ENCODE assay signal across 9 cellular contexts in genomic region chr16:11136600-11136999, GRCh38.
DNase-seq lines count a peak whose midpoint lies in the region; ATAC-seq and TF ChIP-seq lines count a peak whose summit lies in the region.
"Had no signal": no experiment of that assay in that cellular context is flagged by ENCODE, and none has a peak within 500 bp of the region (broad histone marks: within the 10 kb centered on the region; RNA-seq: fewer than 3 reads in every experiment).

No MANE protein-coding gene starts in this region.

- H3K4me3 ChIP-seq in AG10803 (ENCODE audit: low read length) (no peak overlapping the region), heart right ventricle (no peak overlapping the region), prostate gland (no peak overlapping the region)

- TF ChIP-seq CTCF in AG10803 (conservative IDR thresholded peaks at IDR 0.05; ENCODE audit: low read length) (no peak), heart right ventricle (IDR thresholded peaks at IDR 0.05) (no peak), prostate gland (IDR thresholded peaks at IDR 0.05) (no peak)

- H3K9me3 ChIP-seq in KOPT-K1 (ENCODE audit: insufficient read depth, low read length, poor library complexity, severe bottlenecking) (no peaks in the 10 kb centered on the region), heart right ventricle (no peaks in the 10 kb centered on the region), prostate gland (no peaks in the 10 kb centered on the region)

- H3K27me3 ChIP-seq in heart right ventricle (no peaks in the 10 kb centered on the region), prostate gland (replicated peaks; ENCODE audit: insufficient read depth) (no peaks in the 10 kb centered on the region)

- WGBS in heart right ventricle, 2 donors, result 50 to 57% methylated on average over 7 of the region's 7 CpGs
- 67% methylated on average over 7 of the region's 7 CpGs for WGBS in prostate gland

- no peak for TF ChIP-seq POLR2A in prostate gland (IDR thresholded peaks at IDR 0.05)

- ATAC-seq in SK-N-SH treated with all-trans-retinoic acid at 6 μM for 48 hours (peak; percentile 17), heart right ventricle (peak; percentile 30 to 76 (median 60)), HG03039 (IDR thresholded peaks at IDR 0.05; ENCODE audit: unreplicated experiment) (no peak), HG03520 (IDR thresholded peaks at IDR 0.05; ENCODE audit: unreplicated experiment) (no peak), HG02870 (IDR thresholded peaks at IDR 0.05; ENCODE audit: unreplicated experiment) (no peak)

- H3K27ac ChIP-seq in KOPT-K1 (ENCODE audit: low read depth, low read length, poor library complexity, severe bottlenecking) (peak overlapping the region; percentile 56), heart right ventricle (peak overlapping the region in 9 of 10 donors; percentile 22 to 89 (median 64)), prostate gland (no peak overlapping the region)

- intact Hi-C loops in heart right ventricle (cut with DNase I) (loop anchor here in 3 of 10 donors (5.0 to 10.0 kb wide), 3 partner anchors 34 to 121 kb away; partner anchors contain the start of gene SOCS1 (in 3 of the 3)), prostate gland (cut with DNase I) (loop anchor here (10.0 kb wide), 2 partner anchors 118 to 162 kb away; partner anchors contain the start of gene SOCS1)

- H3K36me3 ChIP-seq in KOPT-K1 (ENCODE audit: insufficient read depth, low read length) (0 out of 2 replicates have a peak, but pooled peaks cover 15% of the 10 kb centered on the region), heart right ventricle (peaks cover 0 to 11% (median 0%) of the 10 kb centered on the region in 9 donors), prostate gland (peaks cover 0 to 2% of the 10 kb centered on the region in 2 donors)

- H3K4me1 ChIP-seq in heart right ventricle (peaks cover 10 to 86% (median 80%) of the 10 kb centered on the region in 9 donors), prostate gland (replicated peaks) (no peaks in the 10 kb centered on the region)

- DNase-seq in AG10803 (ENCODE audit: low read depth), result peak; percentile 29
- DNase-seq in heart right ventricle, result peak; percentile 66 to 72
- no peak for DNase-seq in prostate gland (ENCODE audit: low spot score)
- DNase-seq: activated CD8-positive, alpha-beta memory T cell treated with anti-CD3 and anti-CD28 coated beads, Interleukin-2, amount 50 U/mL, for 48 hours had no signal

TF ChIP-seq in SK-N-SH treated with all-trans-retinoic acid at 6 μM for 48 hours, 23 proteins besides CTCF, POLR2A, EP300 and RAD21:
- TF ChIP-seq TOX (CRISPR knock-in tag; IDR thresholded peaks at IDR 0.05; ENCODE audit: borderline replicate concordance) (no peak), TSHZ2 (CRISPR knock-in tag; IDR thresholded peaks at IDR 0.05) (no peak), PPARA (CRISPR knock-in tag; IDR thresholded peaks at IDR 0.05; ENCODE audit: borderline replicate concordance) (no peak), ZNF70 (CRISPR knock-in tag; IDR thresholded peaks at IDR 0.05) (no peak), SNAI2 (CRISPR knock-in tag; IDR thresholded peaks at IDR 0.05) (no peak), GLIS3 (CRISPR knock-in tag; IDR thresholded peaks at IDR 0.05) (no peak), PATZ1 (CRISPR knock-in tag; IDR thresholded peaks at IDR 0.05; ENCODE audit: borderline replicate concordance) (no peak), ZFP3 (CRISPR knock-in tag; IDR thresholded peaks at IDR 0.05) (0 out of 2 replicates have a peak, but pooled peaks have one; percentile 17), ZFP30 (CRISPR knock-in tag; IDR thresholded peaks at IDR 0.05) (no peak)

Comparison
In these comparisons a context has a peak if more than half of its experiments do, and no peak if none do; other contexts are left out.
1. H3K27ac ChIP-seq: peak in KOPT-K1 (single experiment) and heart right ventricle (9 of 10); none in prostate gland (0 of 2).
2. ATAC-seq: peak in SK-N-SH treated with all-trans-retinoic acid at 6 μM for 48 hours (single experiment) and heart right ventricle (8 of 8); none in HG03039 (single experiment), HG03520 (single experiment) and HG02870 (single experiment).